Comparison of ENCODE assay signal across 12 cellular contexts in genomic region chrX:96314974-96315373, GRCh38.
DNase-seq lines count a peak whose midpoint lies in the region; FAIRE-seq and TF ChIP-seq lines count a peak whose summit lies in the region.
"Had no signal": no experiment of that assay in that cellular context is flagged by ENCODE, and none has a peak within 500 bp of the region (broad histone marks: within the 10 kb centered on the region; RNA-seq: fewer than 3 reads in every experiment).

No MANE protein-coding gene starts in this region.

- no peak for TF ChIP-seq CTCF in NB4 (IDR thresholded peaks at IDR 0.05; ENCODE audit: low read depth, low read length)
- TF ChIP-seq CTCF in endothelial cell of umbilical vein (IDR thresholded peaks at IDR 0.05; ENCODE audit: extremely low read depth in 1 of 2, insufficient read depth in 1 of 2, low read depth in 1 of 2, low read length in 2 of 2) = no peak
- no peak for TF ChIP-seq CTCF in osteoblast (IDR thresholded peaks at IDR 0.05; ENCODE audit: extremely low read depth, low read depth, low read length)
- no peak for TF ChIP-seq CTCF in lower leg skin (IDR thresholded peaks at IDR 0.05)

- H3K79me2 ChIP-seq in endothelial cell of umbilical vein (ENCODE audit: control insufficient read depth, insufficient read depth, low read length) (no peaks in the 10 kb centered on the region), osteoblast (ENCODE audit: insufficient read depth, low read length) (no peaks in the 10 kb centered on the region)

- BruUV-seq in endothelial cell of umbilical vein (replicated peaks; lab: Mats Ljungman, UMichigan) = no TSS peak

- FAIRE-seq in endothelial cell of umbilical vein (lab: Jason Lieb, UNC) = no peak

- H3K9me3 ChIP-seq in endothelial cell of umbilical vein (replicated peaks; ENCODE audit: control insufficient read depth, insufficient read depth, low read length) = no peaks in the 10 kb centered on the region
- no peaks in the 10 kb centered on the region for H3K9me3 ChIP-seq in osteoblast (ENCODE audit: low read depth, low read length)
- H3K9me3 ChIP-seq: left ventricle myocardium inferior, testis had no signal

- H3K27me3 ChIP-seq in endothelial cell of umbilical vein (ENCODE audit: control insufficient read depth in 2 of 2, insufficient read depth in 2 of 2, low read length in 2 of 2) = no peaks in the 10 kb centered on the region
- no peaks in the 10 kb centered on the region for H3K27me3 ChIP-seq in osteoblast (ENCODE audit: insufficient read depth, low read length)
- H3K27me3 ChIP-seq: testis had no signal

- CTCF ChIA-PET in endothelial cell of umbilical vein (lab: Charles Lee) = no interaction called here

- WGBS in lower leg skin, 2 donors = 60 to 61% methylated on average over 2 of the region's 2 CpGs

- dilution Hi-C loops in endothelial cell of umbilical vein (cut with MboI; ENCODE audit: extremely low pct_ligation_motif_present, low sequenced_read_pairs) = no loop called here

- peak; percentile 29 for DNase-seq in ELR (ENCODE audit: low read depth)
- peak; percentile 12 for DNase-seq in NB4 (ENCODE audit: low read depth)
- DNase-seq in endothelial cell of umbilical vein (ENCODE audit: low read depth, low spot score) = peak; percentile 1
- peak; percentile 0 for DNase-seq in osteoblast (ENCODE audit: insufficient read length, low spot score, missing footprints)
- no peak for DNase-seq in activated CD4-positive, CD25-positive, alpha-beta regulatory T cell treated with anti-CD3 and anti-CD28 coated beads, Interleukin-2, amount 50 U/mL, for 72 hours
- DNase-seq in lower leg skin (ENCODE audit: low spot score in 2 of 2) = no peak
- DNase-seq in stimulated activated naive CD4-positive, alpha-beta T cell (lab: John Stamatoyannopoulos, UW) = no peak
- DNase-seq: activated CD4-positive, alpha-beta memory T cell treated with anti-CD3 and anti-CD28 coated beads for 36 hours; activated gamma-delta T cell; left ventricle myocardium inferior; NCI-H2227 treated with DMSO at 0.1 percent for 48 hours; testis had no signal

- H3K4me3 ChIP-seq in NB4 (ENCODE audit: low read depth, low read length) = no peak overlapping the region
- no peak overlapping the region for H3K4me3 ChIP-seq in endothelial cell of umbilical vein (replicated peaks in 1 of 3; ENCODE audit: insufficient read depth in 1 of 3, low read depth in 1 of 3, low read length in 3 of 3)
- no peak overlapping the region for H3K4me3 ChIP-seq in osteoblast (ENCODE audit: insufficient read depth, low read length)
- no peak overlapping the region for H3K4me3 ChIP-seq in lower leg skin (ENCODE audit: low read depth, poor library complexity, severe bottlenecking)
- H3K4me3 ChIP-seq: left ventricle myocardium inferior, testis had no signal

- POLR2A ChIA-PET in endothelial cell of umbilical vein (lab: Charles Lee) = no interaction called here

- H3K9me1 ChIP-seq in endothelial cell of umbilical vein (replicated peaks; ENCODE audit: control insufficient read depth, extremely low read depth, insufficient read depth, low read length) = no peaks in the 10 kb centered on the region

- H2AFZ ChIP-seq in endothelial cell of umbilical vein (ENCODE audit: low read depth, low read length) (no peak overlapping the region), osteoblast (ENCODE audit: low read length) (no peak overlapping the region)

- no peaks in the 10 kb centered on the region for H3K4me1 ChIP-seq in endothelial cell of umbilical vein (ENCODE audit: control insufficient read depth, extremely low read depth, insufficient read depth, low read length)
- H3K4me1 ChIP-seq in osteoblast (ENCODE audit: insufficient read depth, low read length) = no peaks in the 10 kb centered on the region
- H3K4me1 ChIP-seq: left ventricle myocardium inferior, testis had no signal

- TF ChIP-seq POLR2A in NB4 (IDR thresholded peaks at IDR 0.05; ENCODE audit: extremely low read depth, insufficient read length) (no peak), endothelial cell of umbilical vein (IDR thresholded peaks at IDR 0.05; ENCODE audit: low read depth, low read length) (no peak), lower leg skin (IDR thresholded peaks at IDR 0.05) (no peak)

- H4K20me1 ChIP-seq in endothelial cell of umbilical vein (replicated peaks; ENCODE audit: control insufficient read depth, extremely low read depth, insufficient read depth, low read length) (no peaks in the 10 kb centered on the region), osteoblast (ENCODE audit: insufficient read depth, low read length) (no peaks in the 10 kb centered on the region)

- no peak overlapping the region for H3K9ac ChIP-seq in endothelial cell of umbilical vein (replicated peaks; ENCODE audit: extremely low read depth, insufficient read depth, low read length)

- no peak overlapping the region for H3K4me2 ChIP-seq in endothelial cell of umbilical vein (ENCODE audit: insufficient read depth, low read length)
- H3K4me2 ChIP-seq in osteoblast (ENCODE audit: insufficient read depth, low read length) = no peak overlapping the region

- H3K27ac ChIP-seq in endothelial cell of umbilical vein (ENCODE audit: insufficient read depth, low read depth, low read length) = no peak overlapping the region
- H3K27ac ChIP-seq in osteoblast (ENCODE audit: low read depth, low read length) = no peak overlapping the region
- H3K27ac ChIP-seq: left ventricle myocardium inferior, testis had no signal

- H3K36me3 ChIP-seq in endothelial cell of umbilical vein (ENCODE audit: control insufficient read depth in 2 of 2, extremely low read depth in 1 of 2, insufficient read depth in 2 of 2, low read length in 2 of 2) (no peaks in the 10 kb centered on the region), osteoblast (ENCODE audit: insufficient read depth, low read length) (no peaks in the 10 kb centered on the region)
- H3K36me3 ChIP-seq: left ventricle myocardium inferior had no signal

- intact Hi-C loops in endothelial cell of umbilical vein (cut with micrococcal nuclease) = no loop called here
- intact Hi-C loops in lower leg skin (cut with DNase I; ENCODE audit: low total_unique reads) = no loop called here

TF ChIP-seq in endothelial cell of umbilical vein, 7 proteins besides CTCF, POLR2A, EP300 and RAD21:
- TF ChIP-seq FOS (IDR thresholded peaks at IDR 0.05; ENCODE audit: borderline replicate concordance, insufficient read depth, low read length) = no peak
- peak; percentile 23 for TF ChIP-seq JUN (IDR thresholded peaks at IDR 0.05; ENCODE audit: borderline replicate concordance, insufficient read depth, insufficient read length, low read depth)
- TF ChIP-seq MYC (IDR thresholded peaks at IDR 0.05; ENCODE audit: low read depth, low read length) = no peak

Comparison
In these comparisons a context has a peak if more than half of its experiments do, and no peak if none do; other contexts are left out.
1. DNase-seq: peak in ELR (single experiment), NB4 (single experiment), endothelial cell of umbilical vein (single experiment) and osteoblast (single experiment); none in activated CD4-positive, CD25-positive, alpha-beta regulatory T cell treated with anti-CD3 and anti-CD28 coated beads, Interleukin-2, amount 50 U/mL, for 72 hours (single experiment), lower leg skin (0 of 2) and stimulated activated naive CD4-positive, alpha-beta T cell (0 of 6).